ENCODE assay signal across 1 cellular context in genomic region chr3:137769321-137770065, GRCh38.
TF ChIP-seq lines count a peak whose summit lies in the region.

No MANE protein-coding gene starts in this region.

TF ChIP-seq in SK-N-SH, 30 proteins besides CTCF, POLR2A, EP300 and RAD21 (continued from another document):
- TF ChIP-seq ZBTB33 (IDR thresholded peaks at IDR 0.05; ENCODE audit: borderline replicate concordance, low read depth) (no peak), USF2 (IDR thresholded peaks at IDR 0.05; ENCODE audit: borderline replicate concordance, low read depth, low read length) (no peak), IRF3 (IDR thresholded peaks at IDR 0.05; ENCODE audit: low read depth, low read length) (no peak), RCOR1 (IDR thresholded peaks at IDR 0.05; ENCODE audit: low read length) (no peak), TEAD4 (IDR thresholded peaks at IDR 0.05; ENCODE audit: borderline replicate concordance, insufficient read depth) (no peak), GATA2 (CRISPR knock-in tag; IDR thresholded peaks at IDR 0.05) (no peak), NRF1 (IDR thresholded peaks at IDR 0.05; ENCODE audit: low read depth, low read length) (no peak), NFIC (IDR thresholded peaks at IDR 0.05; ENCODE audit: borderline replicate concordance) (no peak), MXI1 (IDR thresholded peaks at IDR 0.05; ENCODE audit: low read depth, low read length) (no peak)
